In genomic region chr13:97364031-97364430, GRCh38 we compare ENCODE assay signal across 24 cellular contexts.
"Had no signal": no experiment of that assay in that cellular context is flagged by ENCODE, and none has a peak within 500 bp of the region (broad histone marks: within the 10 kb centered on the region; RNA-seq: fewer than 3 reads in every experiment).

No MANE protein-coding gene starts in this region.

- H3K9me3 Mint-ChIP-seq: activated naive CD4-positive, alpha-beta T cell treated with anti-CD3 and anti-CD28 coated beads, Interleukin-2, amount 50 U/mL, for 72 hours had no signal

- H3K27me3 ChIP-seq: MG63 had no signal

- H3K27ac Mint-ChIP-seq: activated CD8-positive, alpha-beta T cell treated with anti-CD3 and anti-CD28 coated beads, Interleukin-2, amount 10 ng/mL, durations not matched to agents 7 days and 5 days; activated naive CD4-positive, alpha-beta T cell treated with anti-CD3 and anti-CD28 coated beads, Interleukin-2, amount 50 U/mL, for 72 hours had no signal

- H3K36me3 ChIP-seq: WERI-Rb-1 had no signal

- H3K4me3 Mint-ChIP-seq: activated CD8-positive, alpha-beta T cell treated with anti-CD3 and anti-CD28 coated beads, Interleukin-2, amount 10 ng/mL, durations not matched to agents 7 days and 5 days had no signal

- H3K9me3 ChIP-seq: MG63 had no signal

- H3K27ac ChIP-seq: SK-N-MC, WERI-Rb-1 had no signal

- ATAC-seq: activated CD8-positive, alpha-beta T cell treated with anti-CD3 and anti-CD28 coated beads, Interleukin-2, amount 10 ng/mL, durations not matched to agents 7 days and 5 days; activated naive CD4-positive, alpha-beta T cell treated with anti-CD3 and anti-CD28 coated beads, Interleukin-2, amount 50 U/mL, for 72 hours; Right ventricle myocardium inferior had no signal

- H3K4me3 ChIP-seq: MG63, SK-N-MC had no signal

- DNase-seq: activated CD4-positive, alpha-beta T cell treated with anti-CD3 and anti-CD28 coated beads for 4 hours; activated CD4-positive, alpha-beta T cell treated with anti-CD3 and anti-CD28 coated beads, Interleukin-2, amount 50 U/mL, for 4 hours; activated CD8-positive, alpha-beta memory T cell treated with anti-CD3 and anti-CD28 coated beads, Interleukin-2, amount 50 U/mL, for 48 hours; activated CD8-positive, alpha-beta T cell treated with anti-CD3 and anti-CD28 coated beads, Interleukin-2, amount 10 ng/mL, durations not matched to agents 7 days and 5 days; activated T-cell treated with anti-CD3 and anti-CD28 coated beads, Interleukin-2, amount 50 U/mL, for 1 hour; amygdala; cerebellar nuclear complex; MG63; MV-4-11; NCI-H1092 treated with DMSO at 0.1 percent for 48 hours; NCI-H1417 treated with DMSO at 0.1 percent for 48 hours; NCI-H1694; NCI-H2029; NCI-H2107; NCI-H2171 treated with DMSO at 0.1 percent for 48 hours; NCI-H226; NCI-H526; NCI-H774; RPMI8226; T-helper 9 cell; WERI-Rb-1 had no signal
